15 cellular contexts compared by ENCODE assay signal in genomic region chr20:57932227-57932864, GRCh38.
DNase-seq lines count a peak whose midpoint lies in the region; FAIRE-seq and TF ChIP-seq lines count a peak whose summit lies in the region.
"Had no signal": no experiment of that assay in that cellular context is flagged by ENCODE, and none has a peak within 500 bp of the region (broad histone marks: within the 10 kb centered on the region; RNA-seq: fewer than 3 reads in every experiment).

No MANE protein-coding gene starts in this region.

- peaks cover 0 to 18% (median 0%) of the 10 kb centered on the region in 11 experiments; a peak in 3 of 22 replicates for H4K20me1 ChIP-seq in BLaER1 treated with 17β-estradiol and CSF1 and Interleukin-3, amounts not matched to agents 10 nM and 100 nM

- no peak overlapping the region for H4K91ac ChIP-seq in mesenchymal stem cell (ENCODE audit: low read length)

- H3K27ac ChIP-seq in BLaER1 treated with 17β-estradiol and CSF1 and Interleukin-3, amounts not matched to agents 10 nM and 100 nM = peak overlapping the region in 4 of 11 experiments; percentile 4 to 63 (median 10); a peak in 3 of 22 replicates
- no peak overlapping the region for H3K27ac ChIP-seq in mesenchymal stem cell (ENCODE audit: low read length, poor library complexity, severe bottlenecking)

- H3K4me1 Mint-ChIP-seq in osteocyte (ENCODE audit: unreplicated experiment) (peaks cover 24% of the 10 kb centered on the region), nephron progenitor cell (peaks cover 25% of the 10 kb centered on the region)
- H3K4me1 Mint-ChIP-seq: CD14-positive monocyte had no signal

- H3K23ac ChIP-seq in mesenchymal stem cell (ENCODE audit: low read length in 2 of 2) = peak overlapping the region in 1 of 2 experiments; percentile 65

- no peak overlapping the region for H2BK12ac ChIP-seq in mesenchymal stem cell (ENCODE audit: low read length in 2 of 2)

- peak overlapping the region; percentile 30 for H4K8ac ChIP-seq in mesenchymal stem cell (ENCODE audit: low read length)

- no peaks in the 10 kb centered on the region for H3K79me1 ChIP-seq in mesenchymal stem cell (replicated peaks; ENCODE audit: low read length, poor library complexity, severe bottlenecking)

- DNase-seq in HTR-8/SVneo (ENCODE audit: insufficient read length, low spot score) (no peak), mesenchymal stem cell (no peak), osteocyte (ENCODE audit: extremely low spot score, unreplicated experiment) (no peak), nephron progenitor cell (no peak), NCI-H226 (no peak)
- DNase-seq: ACHN; BE2C; CD4-positive, alpha-beta memory T cell; DMS79; GF-D8; H9 had no signal

- H3K4me3 Mint-ChIP-seq in osteocyte (ENCODE audit: unreplicated experiment) (no peak overlapping the region), nephron progenitor cell (no peak overlapping the region)
- H3K4me3 Mint-ChIP-seq: CD14-positive monocyte; CD4-positive, alpha-beta memory T cell; H9 had no signal

- H2AK5ac ChIP-seq in mesenchymal stem cell (ENCODE audit: low read length, severe bottlenecking) = no peak overlapping the region

- H3K4me1 ChIP-seq in BLaER1 treated with 17β-estradiol and CSF1 and Interleukin-3, amounts not matched to agents 10 nM and 100 nM = peaks cover 20 to 62% (median 54%) of the 10 kb centered on the region in 10 experiments
- no peaks in the 10 kb centered on the region for H3K4me1 ChIP-seq in mesenchymal stem cell (ENCODE audit: control insufficient read depth, insufficient read depth, low read depth, low read length)
- H3K4me1 ChIP-seq: BE2C had no signal

- peak; percentile 86 for FAIRE-seq in HTR-8/SVneo (lab: Jason Lieb, UNC)
- FAIRE-seq: A204.1, H1 had no signal

- no peak overlapping the region for H3K18ac ChIP-seq in mesenchymal stem cell (ENCODE audit: low read depth in 1 of 2, low read length in 2 of 2)

- H3K36me3 ChIP-seq in BLaER1 treated with 17β-estradiol and CSF1 and Interleukin-3, amounts not matched to agents 10 nM and 100 nM = no peaks in the 10 kb centered on the region
- H3K36me3 ChIP-seq in mesenchymal stem cell (ENCODE audit: control insufficient read depth in 1 of 2, insufficient read depth in 2 of 2, low read depth in 1 of 2, low read length in 2 of 2) = no peaks in the 10 kb centered on the region
- H3K36me3 ChIP-seq: BE2C had no signal

- H3K9me3 Mint-ChIP-seq in osteocyte (ENCODE audit: unreplicated experiment) = peaks cover 6% of the 10 kb centered on the region
- H3K9me3 Mint-ChIP-seq in nephron progenitor cell = peaks cover 7% of the 10 kb centered on the region

- no peak overlapping the region for H2BK15ac ChIP-seq in mesenchymal stem cell (ENCODE audit: low read depth, poor library complexity, severe bottlenecking)

- no peak overlapping the region for H2BK5ac ChIP-seq in mesenchymal stem cell (ENCODE audit: low read depth, low read length, poor library complexity, severe bottlenecking)

- H3K9me3 ChIP-seq in BLaER1 treated with 17β-estradiol and CSF1 and Interleukin-3, amounts not matched to agents 10 nM and 100 nM (replicated peaks in 1 of 11) = peaks cover 1 to 12% (median 9%) of the 10 kb centered on the region in 11 experiments; a peak in 15 of 22 replicates
- no peaks in the 10 kb centered on the region for H3K9me3 ChIP-seq in mesenchymal stem cell (ENCODE audit: control insufficient read depth, low read length)
- H3K9me3 ChIP-seq: BE2C had no signal

- H2AFZ ChIP-seq in mesenchymal stem cell (ENCODE audit: low read depth, low read length) = no peak overlapping the region

- no peaks in the 10 kb centered on the region for H3K36me3 Mint-ChIP-seq in osteocyte (ENCODE audit: unreplicated experiment)
- no peaks in the 10 kb centered on the region for H3K36me3 Mint-ChIP-seq in nephron progenitor cell (ENCODE audit: low read depth)
- H3K36me3 Mint-ChIP-seq: CD14-positive monocyte; CD4-positive, alpha-beta memory T cell had no signal

- H3K14ac ChIP-seq in mesenchymal stem cell (ENCODE audit: low read length in 2 of 2) = no peak overlapping the region

- no peak overlapping the region for H3K27ac Mint-ChIP-seq in osteocyte (ENCODE audit: unreplicated experiment)
- no peak overlapping the region for H3K27ac Mint-ChIP-seq in nephron progenitor cell
- H3K27ac Mint-ChIP-seq: CD14-positive monocyte; CD4-positive, alpha-beta memory T cell had no signal

- peak overlapping the region in 2 of 11 experiments; percentile 23 to 50; a peak in 3 of 22 replicates for H3K9ac ChIP-seq in BLaER1 treated with 17β-estradiol and CSF1 and Interleukin-3, amounts not matched to agents 10 nM and 100 nM
- H3K9ac ChIP-seq in mesenchymal stem cell (ENCODE audit: low read length) = no peak overlapping the region

- peaks cover 0 to 20% (median 0%) of the 10 kb centered on the region in 11 experiments; a peak in 7 of 22 replicates for H3K27me3 ChIP-seq in BLaER1 treated with 17β-estradiol and CSF1 and Interleukin-3, amounts not matched to agents 10 nM and 100 nM
- peaks cover 0 to 58% of the 10 kb centered on the region in 2 experiments for H3K27me3 ChIP-seq in mesenchymal stem cell (ENCODE audit: control insufficient read depth in 1 of 2, insufficient read depth in 1 of 2, low read length in 2 of 2)
- H3K27me3 ChIP-seq: BE2C had no signal

- no peak overlapping the region for H3K4ac ChIP-seq in mesenchymal stem cell (ENCODE audit: low read depth in 1 of 2, low read length in 2 of 2)

- 80% methylated on average over 17 of the region's 17 CpGs for WGBS in mesenchymal stem cell

- peak overlapping the region; percentile 50 to 98 (median 90) for H3K4me2 ChIP-seq in BLaER1 treated with 17β-estradiol and CSF1 and Interleukin-3, amounts not matched to agents 10 nM and 100 nM
- no peak overlapping the region for H3K4me2 ChIP-seq in mesenchymal stem cell (ENCODE audit: low read length, poor library complexity, severe bottlenecking)

- H3K27me3 Mint-ChIP-seq in osteocyte (ENCODE audit: unreplicated experiment) (peaks cover 27% of the 10 kb centered on the region), nephron progenitor cell (ENCODE audit: low read depth, poor library complexity) (peaks cover 16% of the 10 kb centered on the region)

- H2BK120ac ChIP-seq in mesenchymal stem cell (ENCODE audit: low read depth, low read length) = no peak overlapping the region

- peak overlapping the region in 3 of 10 experiments; percentile 24 to 37 (median 29); a peak in 4 of 20 replicates for H3K4me3 ChIP-seq in BLaER1 treated with 17β-estradiol and CSF1 and Interleukin-3, amounts not matched to agents 10 nM and 100 nM
- no peak overlapping the region for H3K4me3 ChIP-seq in mesenchymal stem cell (ENCODE audit: insufficient read depth in 1 of 2, low read depth in 1 of 2, low read length in 2 of 2)

- TF ChIP-seq CTCF in osteocyte (IDR thresholded peaks at IDR 0.05) (no peak), nephron progenitor cell (IDR thresholded peaks at IDR 0.05) (no peak)
